In the genomic region with DNA sequence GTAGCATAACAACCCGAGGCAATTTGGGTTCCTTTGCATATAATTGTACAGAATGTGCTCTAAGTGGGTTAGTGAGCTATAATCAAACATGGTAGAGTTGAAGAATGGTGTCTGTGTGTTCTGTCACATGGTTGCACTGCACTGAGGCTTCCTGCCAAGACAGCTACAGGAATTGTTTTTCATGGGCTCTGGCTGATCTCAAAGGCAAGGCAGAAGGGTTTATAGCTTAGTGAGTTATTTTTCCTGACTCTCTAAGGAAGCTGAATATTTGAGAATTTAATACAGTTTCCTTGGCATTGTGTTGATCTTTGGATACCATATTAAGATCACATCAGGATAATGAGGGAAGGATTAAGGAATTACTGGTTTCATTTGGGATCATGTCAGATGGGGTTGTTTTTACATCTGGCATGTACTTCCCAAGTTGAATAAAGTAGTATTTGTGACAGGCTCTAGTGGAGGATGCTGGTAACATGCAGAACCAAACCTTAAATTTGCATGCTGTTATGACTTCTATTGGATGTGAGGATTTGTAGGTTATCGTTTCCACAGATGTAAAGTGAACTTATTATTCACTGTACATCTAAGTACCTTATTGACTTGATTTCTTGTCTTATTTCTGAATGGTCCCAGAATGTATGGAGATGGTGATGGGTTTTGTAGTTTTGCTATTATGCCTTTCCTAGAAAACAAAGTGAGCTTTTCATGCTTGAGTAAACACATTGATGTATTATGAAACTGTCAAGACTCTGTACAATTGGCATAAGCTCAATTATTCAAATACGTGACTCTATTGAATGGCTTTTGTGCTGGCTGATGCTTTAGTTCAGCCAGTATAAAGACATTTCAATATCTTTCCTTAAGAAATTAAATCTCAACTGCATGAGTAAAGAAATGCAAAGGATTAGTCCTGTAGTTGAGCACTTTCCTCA, we compare ENCODE assay signal across 8 cellular contexts. TPM values are rescaled to one million over a fixed set of nuclear protein-coding genes. Genes with fewer than 3 reads are reported as not detected.
DNase-seq lines count a peak whose midpoint lies in the region; ATAC-seq and TF ChIP-seq lines count a peak whose summit lies in the region.
"Had no signal": no experiment of that assay in that cellular context is flagged by ENCODE, and none has a peak within 500 bp of the region (broad histone marks: within the 10 kb centered on the region; RNA-seq: fewer than 3 reads in every experiment).

No MANE protein-coding gene starts in this region.

- H3K14ac ChIP-seq in IMR-90 (replicated peaks; ENCODE audit: low read depth, low read length): no peak overlapping the region

- in situ Hi-C loops in IMR-90 (cut with MboI; ENCODE audit: low sequenced_read_pairs): no loop called here

- CTCF ChIA-PET in IMR-90 (lab: Yijun Ruan, JAX): no interaction called here

- no peaks in the 10 kb centered on the region for H3K36me3 ChIP-seq in IMR-90 (ENCODE audit: control insufficient read depth, insufficient read depth, low read length)
- no peaks in the 10 kb centered on the region for H3K36me3 ChIP-seq in sigmoid colon
- H3K36me3 ChIP-seq in Karpas-422 (ENCODE audit: insufficient read depth, low read length): no peaks in the 10 kb centered on the region

- peaks cover 12 to 25% of the 10 kb centered on the region in 2 experiments for H3K79me1 ChIP-seq in IMR-90 (ENCODE audit: low read depth in 1 of 2, low read length in 2 of 2)

- ATAC-seq in IMR-90 (ENCODE audit: low read depth) (0 out of 2 replicates have a peak, but pooled peaks have one; percentile 17), right cardiac atrium (peak; percentile 59 to 77)

- TF ChIP-seq CTCF in IMR-90 (conservative IDR thresholded peaks at IDR 0.05; ENCODE audit: low read depth, low read length): no peak
- TF ChIP-seq CTCF in sigmoid colon (IDR thresholded peaks at IDR 0.05): peak in 2 of 4 experiments; percentile 14 to 35

- no peak for TF ChIP-seq POLR2A in IMR-90 (IDR thresholded peaks at IDR 0.05; ENCODE audit: low read depth, low read length)
- no peak for TF ChIP-seq POLR2A in sigmoid colon (IDR thresholded peaks at IDR 0.05)

- H3K4me2 ChIP-seq in IMR-90 (ENCODE audit: low read depth, low read length): no peak overlapping the region
- H3K4me2 ChIP-seq in Karpas-422 (ENCODE audit: low read depth, low read length, poor library complexity, severe bottlenecking): no peak overlapping the region

- H3K9me3 ChIP-seq in IMR-90 (ENCODE audit: control insufficient read depth, insufficient read depth, low read length): no peaks in the 10 kb centered on the region
- no peaks in the 10 kb centered on the region for H3K9me3 ChIP-seq in right cardiac atrium (ENCODE audit: control insufficient read depth, low read length)
- peaks cover 0 to 4% (median 0%) of the 10 kb centered on the region in 4 donors for H3K9me3 ChIP-seq in sigmoid colon
- no peaks in the 10 kb centered on the region for H3K9me3 ChIP-seq in Karpas-422 (ENCODE audit: low read length)

- H2BK120ac ChIP-seq in IMR-90 (ENCODE audit: low read depth, low read length): no peak overlapping the region

- H4K20me1 ChIP-seq in IMR-90 (ENCODE audit: insufficient read depth, low read length) (no peaks in the 10 kb centered on the region), Karpas-422 (ENCODE audit: insufficient read depth, low read depth, low read length) (no peaks in the 10 kb centered on the region)

- no TSS peak for BruUV-seq in IMR-90 (replicated peaks; lab: Mats Ljungman, UMichigan)

- no peak overlapping the region for H3K23ac ChIP-seq in IMR-90 (ENCODE audit: low read depth, low read length)

- H3K27ac ChIP-seq in IMR-90 (ENCODE audit: insufficient read depth, low read length): no peak overlapping the region
- H3K27ac ChIP-seq in right cardiac atrium (ENCODE audit: low read length): no peak overlapping the region
- H3K27ac ChIP-seq in sigmoid colon: peak overlapping the region in 3 of 4 donors; percentile 61 to 76 (median 74)
- no peak overlapping the region for H3K27ac ChIP-seq in Karpas-422 (ENCODE audit: low read length)

- POLR2A ChIA-PET in IMR-90 (lab: Charles Lee; ENCODE audit: unreplicated experiment): no interaction called here

- no peak overlapping the region for H3K4ac ChIP-seq in IMR-90 (ENCODE audit: low read depth, low read length)

- intact Hi-C loops in IMR-90 (cut with micrococcal nuclease): no loop called here
- intact Hi-C loops in right cardiac atrium (cut with DNase I): no loop called here
- intact Hi-C loops in sigmoid colon (cut with DNase I): loop anchor here (5.0 kb wide), 1 partner anchor 41 kb away; a partner anchor contains a TSS

- H3K4me1 ChIP-seq in IMR-90 (ENCODE audit: control insufficient read depth, insufficient read depth, low read length) (no peaks in the 10 kb centered on the region; the same call in 1 of the 2 replicates), right cardiac atrium (ENCODE audit: control insufficient read depth, insufficient read depth, low read length) (no peaks in the 10 kb centered on the region), sigmoid colon (peaks cover 0 to 77% (median 36%) of the 10 kb centered on the region in 4 donors), Karpas-422 (ENCODE audit: low read length) (no peaks in the 10 kb centered on the region)

- H2AFZ ChIP-seq in IMR-90 (replicated peaks; ENCODE audit: low read length, poor library complexity) (no peak overlapping the region), Karpas-422 (ENCODE audit: low read length) (no peak overlapping the region)

- H3K18ac ChIP-seq in IMR-90 (ENCODE audit: low read depth, low read length): no peak overlapping the region

- H2BK20ac ChIP-seq in IMR-90 (ENCODE audit: low read depth, low read length): no peak overlapping the region

- TF ChIP-seq EP300 in sigmoid colon (IDR thresholded peaks at IDR 0.05): peak in 3 of 4 donors; percentile 27 to 61 (median 54)

- H2BK5ac ChIP-seq in IMR-90 (ENCODE audit: low read depth, low read length, poor library complexity, severe bottlenecking): no peak overlapping the region

- no peak overlapping the region for H2AK5ac ChIP-seq in IMR-90 (ENCODE audit: low read depth, low read length)

- H4K8ac ChIP-seq in IMR-90 (ENCODE audit: low read depth in 2 of 2, low read length in 2 of 2): no peak overlapping the region

- no peaks in the 10 kb centered on the region for H3K79me2 ChIP-seq in Karpas-422 (ENCODE audit: low read length)

- 44% methylated on average over 1 of the region's 3 CpGs; no CpG with 5 or more reads in 1 of the 2 experiments for WGBS in IMR-90 (ENCODE audit: extremely low coverage in 2 of 2, insufficient read length in 1 of 2), 2 experiments
- WGBS in right cardiac atrium: 63% methylated on average over 3 of the region's 3 CpGs
- WGBS in sigmoid colon, 2 donors: 44 to 61% methylated on average over 3 of the region's 3 CpGs

- H3K9ac ChIP-seq in IMR-90 (ENCODE audit: low read depth, low read length) (no peak overlapping the region), Karpas-422 (ENCODE audit: low read length) (no peak overlapping the region)

- H4K91ac ChIP-seq in IMR-90 (ENCODE audit: insufficient read depth, low read depth, low read length): no peak overlapping the region

- H3K4me3 ChIP-seq in IMR-90 (ENCODE audit: insufficient read depth, low read depth, low read length) (no peak overlapping the region), right cardiac atrium (ENCODE audit: low read length) (no peak overlapping the region), sigmoid colon (no peak overlapping the region), Karpas-422 (ENCODE audit: low read length) (no peak overlapping the region)

- no peaks in the 10 kb centered on the region; the same call in 1 of the 2 replicates for H3K9me1 ChIP-seq in IMR-90 (ENCODE audit: insufficient read depth, low read length)

- DNase-seq in IMR-90 (peak; percentile 22), NCI-H69 (lab: John Stamatoyannopoulos, UW) (peak; percentile 89), right cardiac atrium (peak in 1 of 3 donors; percentile 49), sigmoid colon (peak; percentile 86), Karpas-422 (no peak), cerebellum (ENCODE audit: low spot score) (no peak), HPDE6-E6E7 (ENCODE audit: extremely low spot score) (no peak)
- DNase-seq: activated CD8-positive, alpha-beta memory T cell treated with anti-CD3 and anti-CD28 coated beads for 24 hours had no signal

- H4K5ac ChIP-seq in IMR-90 (ENCODE audit: low read depth, low read length): no peak overlapping the region

- H3K27me3 ChIP-seq in IMR-90 (ENCODE audit: control insufficient read depth, insufficient read depth, low read length) (no peaks in the 10 kb centered on the region), right cardiac atrium (ENCODE audit: control insufficient read depth, insufficient read depth) (no peaks in the 10 kb centered on the region), sigmoid colon (no peaks in the 10 kb centered on the region), Karpas-422 (ENCODE audit: low read length) (no peaks in the 10 kb centered on the region)

- dilution Hi-C loops in IMR-90 (cut with HindIII; ENCODE audit: low sequenced_read_pairs, unreplicated experiment): no loop called here

- no peak overlapping the region for H2BK15ac ChIP-seq in IMR-90 (ENCODE audit: low read depth, low read length)

- no peak overlapping the region for H3K56ac ChIP-seq in IMR-90 (ENCODE audit: extremely low read depth, insufficient read depth, low read length)

- no peak for TF ChIP-seq RAD21 in IMR-90 (IDR thresholded peaks at IDR 0.05; ENCODE audit: low read length)

- H2AK9ac ChIP-seq in IMR-90 (replicated peaks; ENCODE audit: low read depth, low read length, poor library complexity): no peak overlapping the region

- no peaks in the 10 kb centered on the region for H3K9me2 ChIP-seq in Karpas-422 (replicated peaks; ENCODE audit: insufficient read depth, low read length)

TF ChIP-seq in IMR-90, 13 proteins besides CTCF, POLR2A, EP300 and RAD21 (continues in another document):
- TF ChIP-seq BHLHE40 (IDR thresholded peaks at IDR 0.05; ENCODE audit: low read depth, low read length) (no peak), CHD1 (IDR thresholded peaks at IDR 0.05; ENCODE audit: low read depth, low read length) (no peak), RCOR1 (IDR thresholded peaks at IDR 0.05; ENCODE audit: insufficient replicate concordance, low read length) (no peak), FOS (IDR thresholded peaks at IDR 0.05; ENCODE audit: low read depth, low read length) (no peak)

RNA-seq across cellular contexts. Expression of a gene that starts 43.3 kb away (rescaled TPM):
- total RNA-seq in IMR-90 (2012; rRNA removed) (6.1 and 6.7 TPM in 2 replicates), right cardiac atrium (1 to 10 TPM; 1.9 to 3.6 (median 3.3) TPM), sigmoid colon (10 to 100 TPM; 20.8 to 32.4 (median 24.4) TPM), cerebellum (19.3 TPM)
- polyA plus RNA-seq in IMR-90 (2012; rRNA removed) (4.3 and 5.1 TPM in 2 replicates), right cardiac atrium (2.3 TPM), sigmoid colon (10 to 100 TPM; 29.9 to 50.4 (median 43.2) TPM)
- 3.1 and 3.6 TPM in 2 replicates for polyA plus RNA-seq in IMR-90 (2012; cell fraction: cytosol; rRNA removed)
- polyA plus RNA-seq in IMR-90 (2012; cell fraction: nucleus; rRNA removed; ENCODE audit: low replicate concordance): 5.1 and 13.1 TPM in 2 replicates
- total RNA-seq in Karpas-422 (2014; rRNA removed; shearing (Covaris generic); ENCODE audit: low replicate concordance): 0.15 and 1.4 TPM in 2 replicates

Comparison
In these comparisons a context has a peak if more than half of its experiments do, and no peak if none do; other contexts are left out.
1. DNase-seq: peak in IMR-90 (single experiment), NCI-H69 (single experiment) and sigmoid colon (single experiment); none in Karpas-422 (single experiment), cerebellum (single experiment) and HPDE6-E6E7 (single experiment).
2. H3K27ac ChIP-seq: peak in sigmoid colon (3 of 4); none in IMR-90 (single experiment), right cardiac atrium (single experiment) and Karpas-422 (single experiment).